Comparison of ENCODE assay signal across 3 cellular contexts in the genomic region with DNA sequence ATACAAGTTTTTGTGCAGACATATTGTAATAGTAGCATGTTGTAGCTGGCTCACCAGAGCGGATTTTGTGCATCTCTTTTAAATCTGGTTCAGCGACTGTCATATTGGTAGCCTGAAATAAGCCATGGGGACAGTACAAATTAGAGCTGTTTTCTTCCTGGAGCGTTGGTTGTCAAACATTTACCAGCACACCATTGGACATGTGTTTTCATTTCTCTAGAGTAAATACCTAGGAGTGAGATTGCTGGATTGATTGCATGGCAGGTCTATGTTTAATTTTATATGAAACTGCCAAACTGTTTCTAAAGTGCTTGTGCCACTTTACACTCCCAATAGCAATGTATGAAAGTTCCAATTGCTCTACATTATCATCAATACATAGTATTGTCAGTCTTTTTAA.
TF ChIP-seq lines count a peak whose summit lies in the region.

No MANE protein-coding gene starts in this region.

TF ChIP-seq in liver, 16 proteins besides CTCF, POLR2A, EP300 and RAD21:
- peak in 1 of 2 donors; percentile 14 for TF ChIP-seq HNF4A (conservative IDR thresholded peaks at IDR 0.05)
- no peak for TF ChIP-seq JUND (IDR thresholded peaks at IDR 0.05)
- no peak for TF ChIP-seq EGR1 (IDR thresholded peaks at IDR 0.05; ENCODE audit: low read depth in 2 of 2)
- no peak for TF ChIP-seq NR2F2 (IDR thresholded peaks at IDR 0.05)
- TF ChIP-seq RXRA (IDR thresholded peaks at IDR 0.05) = peak in 1 of 2 donors; percentile 32
- TF ChIP-seq YY1 (IDR thresholded peaks at IDR 0.05) = peak; percentile 67
- peak; percentile 65 for TF ChIP-seq FOXA2 (IDR thresholded peaks at IDR 0.05)
- TF ChIP-seq SP1 (IDR thresholded peaks at IDR 0.05) = peak; percentile 58
- no peak for TF ChIP-seq HNF4G (IDR thresholded peaks at IDR 0.05)
- TF ChIP-seq, protein P1, sequence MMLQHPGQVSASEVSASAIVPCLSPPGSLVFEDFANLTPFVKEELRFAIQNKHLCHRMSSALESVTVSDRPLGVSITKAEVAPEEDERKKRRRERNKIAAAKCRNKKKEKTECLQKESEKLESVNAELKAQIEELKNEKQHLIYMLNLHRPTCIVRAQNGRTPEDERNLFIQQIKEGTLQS (IDR thresholded peaks at IDR 0.05) = no peak
- no peak for TF ChIP-seq TAF1 (conservative IDR thresholded peaks at IDR 0.05)
- TF ChIP-seq, protein P2, sequence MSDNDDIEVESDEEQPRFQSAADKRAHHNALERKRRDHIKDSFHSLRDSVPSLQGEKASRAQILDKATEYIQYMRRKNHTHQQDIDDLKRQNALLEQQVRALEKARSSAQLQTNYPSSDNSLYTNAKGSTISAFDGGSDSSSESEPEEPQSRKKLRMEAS (IDR thresholded peaks at IDR 0.05) = peak; percentile 31
- TF ChIP-seq, protein P3, sequence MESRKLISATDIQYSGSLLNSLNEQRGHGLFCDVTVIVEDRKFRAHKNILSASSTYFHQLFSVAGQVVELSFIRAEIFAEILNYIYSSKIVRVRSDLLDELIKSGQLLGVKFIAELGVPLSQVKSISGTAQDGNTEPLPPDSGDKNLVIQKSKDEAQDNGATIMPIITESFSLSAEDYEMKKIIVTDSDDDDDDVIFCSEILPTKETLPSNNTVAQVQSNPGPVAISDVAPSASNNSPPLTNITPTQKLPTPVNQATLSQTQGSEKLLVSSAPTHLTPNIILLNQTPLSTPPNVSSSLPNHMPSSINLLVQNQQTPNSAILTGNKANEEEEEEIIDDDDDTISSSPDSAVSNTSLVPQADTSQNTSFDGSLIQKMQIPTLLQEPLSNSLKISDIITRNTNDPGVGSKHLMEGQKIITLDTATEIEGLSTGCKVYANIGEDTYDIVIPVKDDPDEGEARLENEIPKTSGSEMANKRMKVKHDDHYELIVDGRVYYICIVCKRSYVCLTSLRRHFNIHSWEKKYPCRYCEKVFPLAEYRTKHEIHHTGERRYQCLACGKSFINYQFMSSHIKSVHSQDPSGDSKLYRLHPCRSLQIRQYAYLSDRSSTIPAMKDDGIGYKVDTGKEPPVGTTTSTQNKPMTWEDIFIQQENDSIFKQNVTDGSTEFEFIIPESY (IDR thresholded peaks at IDR 0.05) = no peak
- TF ChIP-seq GABPA (IDR thresholded peaks at IDR 0.05 in 1 of 2, conservative IDR thresholded peaks at IDR 0.05 in 1 of 2) = no peak
- peak; percentile 34 for TF ChIP-seq FOXA1 (IDR thresholded peaks at IDR 0.05)
- TF ChIP-seq, protein P4, sequence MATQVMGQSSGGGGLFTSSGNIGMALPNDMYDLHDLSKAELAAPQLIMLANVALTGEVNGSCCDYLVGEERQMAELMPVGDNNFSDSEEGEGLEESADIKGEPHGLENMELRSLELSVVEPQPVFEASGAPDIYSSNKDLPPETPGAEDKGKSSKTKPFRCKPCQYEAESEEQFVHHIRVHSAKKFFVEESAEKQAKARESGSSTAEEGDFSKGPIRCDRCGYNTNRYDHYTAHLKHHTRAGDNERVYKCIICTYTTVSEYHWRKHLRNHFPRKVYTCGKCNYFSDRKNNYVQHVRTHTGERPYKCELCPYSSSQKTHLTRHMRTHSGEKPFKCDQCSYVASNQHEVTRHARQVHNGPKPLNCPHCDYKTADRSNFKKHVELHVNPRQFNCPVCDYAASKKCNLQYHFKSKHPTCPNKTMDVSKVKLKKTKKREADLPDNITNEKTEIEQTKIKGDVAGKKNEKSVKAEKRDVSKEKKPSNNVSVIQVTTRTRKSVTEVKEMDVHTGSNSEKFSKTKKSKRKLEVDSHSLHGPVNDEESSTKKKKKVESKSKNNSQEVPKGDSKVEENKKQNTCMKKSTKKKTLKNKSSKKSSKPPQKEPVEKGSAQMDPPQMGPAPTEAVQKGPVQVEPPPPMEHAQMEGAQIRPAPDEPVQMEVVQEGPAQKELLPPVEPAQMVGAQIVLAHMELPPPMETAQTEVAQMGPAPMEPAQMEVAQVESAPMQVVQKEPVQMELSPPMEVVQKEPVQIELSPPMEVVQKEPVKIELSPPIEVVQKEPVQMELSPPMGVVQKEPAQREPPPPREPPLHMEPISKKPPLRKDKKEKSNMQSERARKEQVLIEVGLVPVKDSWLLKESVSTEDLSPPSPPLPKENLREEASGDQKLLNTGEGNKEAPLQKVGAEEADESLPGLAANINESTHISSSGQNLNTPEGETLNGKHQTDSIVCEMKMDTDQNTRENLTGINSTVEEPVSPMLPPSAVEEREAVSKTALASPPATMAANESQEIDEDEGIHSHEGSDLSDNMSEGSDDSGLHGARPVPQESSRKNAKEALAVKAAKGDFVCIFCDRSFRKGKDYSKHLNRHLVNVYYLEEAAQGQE (IDR thresholded peaks at IDR 0.05) = peak; percentile 34

TF ChIP-seq in HepG2, 621 proteins besides CTCF, POLR2A, EP300 and RAD21:
- TF ChIP-seq ZNF558 (CRISPR knock-in tag; IDR thresholded peaks at IDR 0.05; ENCODE audit: borderline replicate concordance) (no peak), MAFF (IDR thresholded peaks at IDR 0.05; ENCODE audit: low read depth, low read length) (no peak), CREM (IDR thresholded peaks at IDR 0.05) (no peak), CREM (CRISPR knock-in tag; IDR thresholded peaks at IDR 0.05) (no peak), ZBTB20 (CRISPR knock-in tag; IDR thresholded peaks at IDR 0.05; ENCODE audit: borderline replicate concordance, low read depth) (no peak), RCOR2 (CRISPR knock-in tag; IDR thresholded peaks at IDR 0.05) (no peak), NONO (IDR thresholded peaks at IDR 0.05) (no peak), NONO (CRISPR knock-in tag; conservative IDR thresholded peaks at IDR 0.05) (no peak), ZNF205 (CRISPR knock-in tag; IDR thresholded peaks at IDR 0.05) (no peak)
- TF ChIP-seq, protein P5, sequence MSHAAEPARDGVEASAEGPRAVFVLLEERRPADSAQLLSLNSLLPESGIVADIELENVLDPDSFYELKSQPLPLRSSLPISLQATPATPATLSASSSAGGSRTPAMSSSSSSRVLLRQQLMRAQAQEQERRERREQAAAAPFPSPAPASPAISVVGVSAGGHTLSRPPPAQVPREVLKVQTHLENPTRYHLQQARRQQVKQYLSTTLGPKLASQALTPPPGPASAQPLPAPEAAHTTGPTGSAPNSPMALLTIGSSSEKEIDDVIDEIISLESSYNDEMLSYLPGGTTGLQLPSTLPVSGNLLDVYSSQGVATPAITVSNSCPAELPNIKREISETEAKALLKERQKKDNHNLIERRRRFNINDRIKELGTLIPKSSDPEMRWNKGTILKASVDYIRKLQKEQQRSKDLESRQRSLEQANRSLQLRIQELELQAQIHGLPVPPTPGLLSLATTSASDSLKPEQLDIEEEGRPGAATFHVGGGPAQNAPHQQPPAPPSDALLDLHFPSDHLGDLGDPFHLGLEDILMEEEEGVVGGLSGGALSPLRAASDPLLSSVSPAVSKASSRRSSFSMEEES (CRISPR knock-in tag; IDR thresholded peaks at IDR 0.05) = no peak
- TF ChIP-seq, protein P6, sequence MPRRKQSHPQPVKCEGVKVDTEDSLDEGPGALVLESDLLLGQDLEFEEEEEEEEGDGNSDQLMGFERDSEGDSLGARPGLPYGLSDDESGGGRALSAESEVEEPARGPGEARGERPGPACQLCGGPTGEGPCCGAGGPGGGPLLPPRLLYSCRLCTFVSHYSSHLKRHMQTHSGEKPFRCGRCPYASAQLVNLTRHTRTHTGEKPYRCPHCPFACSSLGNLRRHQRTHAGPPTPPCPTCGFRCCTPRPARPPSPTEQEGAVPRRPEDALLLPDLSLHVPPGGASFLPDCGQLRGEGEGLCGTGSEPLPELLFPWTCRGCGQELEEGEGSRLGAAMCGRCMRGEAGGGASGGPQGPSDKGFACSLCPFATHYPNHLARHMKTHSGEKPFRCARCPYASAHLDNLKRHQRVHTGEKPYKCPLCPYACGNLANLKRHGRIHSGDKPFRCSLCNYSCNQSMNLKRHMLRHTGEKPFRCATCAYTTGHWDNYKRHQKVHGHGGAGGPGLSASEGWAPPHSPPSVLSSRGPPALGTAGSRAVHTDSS (CRISPR knock-in tag; conservative IDR thresholded peaks at IDR 0.05) = no peak
TF ChIP-seq in HepG2: peak in this region for 0.

TF ChIP-seq in endothelial cell of umbilical vein, 7 proteins besides CTCF, POLR2A, EP300 and RAD21:
- TF ChIP-seq MYC (IDR thresholded peaks at IDR 0.05; ENCODE audit: low read depth, low read length) = no peak
- TF ChIP-seq JUN (IDR thresholded peaks at IDR 0.05; ENCODE audit: borderline replicate concordance, insufficient read depth, insufficient read length, low read depth) = no peak
- TF ChIP-seq EZH2 (IDR thresholded peaks at IDR 0.05; ENCODE audit: borderline replicate concordance, low read depth, low read length, severe bottlenecking) = no peak
- no peak for TF ChIP-seq GATA2 (IDR thresholded peaks at IDR 0.05; ENCODE audit: insufficient read depth, insufficient read length, low read depth, low read length)
- TF ChIP-seq FOS (IDR thresholded peaks at IDR 0.05; ENCODE audit: borderline replicate concordance, insufficient read depth, low read length) = no peak
- no peak for TF ChIP-seq POLR2AphosphoS5 (IDR thresholded peaks at IDR 0.05; ENCODE audit: insufficient read depth, low read depth, low read length)
- TF ChIP-seq, protein P2 (IDR thresholded peaks at IDR 0.05; ENCODE audit: insufficient read depth, insufficient read length) = no peak
